Comparison of ENCODE assay signal across 2 cellular contexts in genomic region chr5:76808142-76808691, GRCh38.
TF ChIP-seq lines count a peak whose summit lies in the region.

No MANE protein-coding gene starts in this region.

TF ChIP-seq in SK-N-SH, 30 proteins besides CTCF, POLR2A, EP300 and RAD21 (continued from another document):
- TF ChIP-seq, protein P1, sequence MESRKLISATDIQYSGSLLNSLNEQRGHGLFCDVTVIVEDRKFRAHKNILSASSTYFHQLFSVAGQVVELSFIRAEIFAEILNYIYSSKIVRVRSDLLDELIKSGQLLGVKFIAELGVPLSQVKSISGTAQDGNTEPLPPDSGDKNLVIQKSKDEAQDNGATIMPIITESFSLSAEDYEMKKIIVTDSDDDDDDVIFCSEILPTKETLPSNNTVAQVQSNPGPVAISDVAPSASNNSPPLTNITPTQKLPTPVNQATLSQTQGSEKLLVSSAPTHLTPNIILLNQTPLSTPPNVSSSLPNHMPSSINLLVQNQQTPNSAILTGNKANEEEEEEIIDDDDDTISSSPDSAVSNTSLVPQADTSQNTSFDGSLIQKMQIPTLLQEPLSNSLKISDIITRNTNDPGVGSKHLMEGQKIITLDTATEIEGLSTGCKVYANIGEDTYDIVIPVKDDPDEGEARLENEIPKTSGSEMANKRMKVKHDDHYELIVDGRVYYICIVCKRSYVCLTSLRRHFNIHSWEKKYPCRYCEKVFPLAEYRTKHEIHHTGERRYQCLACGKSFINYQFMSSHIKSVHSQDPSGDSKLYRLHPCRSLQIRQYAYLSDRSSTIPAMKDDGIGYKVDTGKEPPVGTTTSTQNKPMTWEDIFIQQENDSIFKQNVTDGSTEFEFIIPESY (IDR thresholded peaks at IDR 0.05; ENCODE audit: borderline replicate concordance, low read depth) = no peak
- TF ChIP-seq RXRA (IDR thresholded peaks at IDR 0.05; ENCODE audit: borderline replicate concordance, low read depth) = no peak
- TF ChIP-seq GABPA (IDR thresholded peaks at IDR 0.05; ENCODE audit: low read depth) = no peak

TF ChIP-seq in SK-N-SH treated with all-trans-retinoic acid at 6 μM for 48 hours, 23 proteins besides CTCF, POLR2A, EP300 and RAD21 (continued from another document):
- no peak for TF ChIP-seq RARB (CRISPR knock-in tag; IDR thresholded peaks at IDR 0.05)
- no peak for TF ChIP-seq TSHZ2 (CRISPR knock-in tag; IDR thresholded peaks at IDR 0.05)
- TF ChIP-seq ZFP3 (CRISPR knock-in tag; IDR thresholded peaks at IDR 0.05) = no peak
